In genomic region chr6:154532426-154532825, GRCh38 we compare ENCODE assay signal across 9 cellular contexts. TPM values are rescaled to one million over a fixed set of nuclear protein-coding genes. Genes with fewer than 3 reads are reported as not detected.
"Had no signal": no experiment of that assay in that cellular context is flagged by ENCODE, and none has a peak within 500 bp of the region (broad histone marks: within the 10 kb centered on the region; RNA-seq: fewer than 3 reads in every experiment).

No MANE protein-coding gene starts in this region.

- DNase-seq: H9, HCEC 1CT, KG1 had no signal

- ATAC-seq: GM23338, HepG2 had no signal

- H3K27ac ChIP-seq: HL-60 had no signal

- H3K4me2 ChIP-seq: GM23338 had no signal

- H2AFZ ChIP-seq: GM23338 had no signal

- H3K4me3 ChIP-seq: GM23338 had no signal

- FAIRE-seq: H1, H54, HepG2 had no signal

RNA-seq across cellular contexts. Expression of gene CNKSR3, which starts 21.9 kb away (rescaled TPM):
- polyA plus RNA-seq: IgD-negative memory B cell had no signal
